8 cellular contexts compared by ENCODE assay signal in the genomic region with DNA sequence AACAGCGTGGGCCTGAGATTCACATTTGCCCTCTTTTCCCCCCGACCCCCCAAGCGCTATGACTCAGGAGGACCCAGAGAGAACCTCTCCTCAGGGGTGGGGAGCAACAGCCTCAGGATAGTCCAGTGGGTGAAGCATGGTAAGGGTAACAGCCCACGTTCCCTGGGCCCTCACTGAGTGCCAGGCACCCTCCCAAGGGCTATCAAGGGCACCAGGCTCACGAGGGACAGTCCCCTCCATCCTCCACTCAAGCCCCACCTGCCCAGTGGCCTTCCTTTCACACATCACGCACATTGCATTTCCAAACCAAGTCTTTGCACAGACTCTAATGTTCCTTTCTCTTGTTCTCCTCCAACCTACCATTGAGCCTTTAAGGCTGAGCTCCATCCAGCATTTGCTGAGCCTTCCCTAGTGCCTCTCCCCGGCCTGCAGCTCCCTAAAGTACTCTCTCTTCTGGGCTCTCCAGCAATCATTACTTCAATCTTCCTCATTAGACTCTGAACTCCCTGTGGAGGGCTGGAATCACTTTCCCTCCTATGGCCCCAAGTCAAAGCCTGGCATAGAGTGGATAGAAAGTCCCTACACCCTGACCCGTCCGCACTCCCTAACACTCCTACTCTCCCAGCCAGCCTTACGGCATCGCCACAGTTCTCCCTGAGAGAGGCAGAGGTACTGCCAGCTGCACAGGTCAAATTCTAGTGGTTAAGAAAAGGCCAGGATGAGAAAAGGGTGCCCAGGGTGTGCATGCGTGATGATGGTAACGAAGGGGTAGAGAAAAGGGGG. TPM values are rescaled to one million over a fixed set of nuclear protein-coding genes. Genes with fewer than 3 reads are reported as not detected.
DNase-seq lines count a peak whose midpoint lies in the region; ATAC-seq and TF ChIP-seq lines count a peak whose summit lies in the region.

No MANE protein-coding gene starts in this region.

- no peak for TF ChIP-seq EP300 in SK-N-SH (IDR thresholded peaks at IDR 0.05; ENCODE audit: borderline replicate concordance in 1 of 2, low read depth in 1 of 2, low read length in 1 of 2)

- DNase-seq in activated naive CD4-positive, alpha-beta T cell treated with anti-CD3 and anti-CD28 coated beads, Interleukin-2, amount 10 ng/mL, durations not matched to agents 7 days and 5 days = no peak
- DNase-seq in activated naive CD4-positive, alpha-beta T cell (lab: John Stamatoyannopoulos, UW) = no peak
- peak; percentile 54 for DNase-seq in SK-N-SH
- DNase-seq in fibroblast of peridontal ligament (ENCODE audit: extremely low read depth) = peak; percentile 12
- DNase-seq in posterior vena cava (ENCODE audit: low spot score) = peak; percentile 23

- peaks cover 59% of the 10 kb centered on the region for H3K79me2 ChIP-seq in SK-N-SH (ENCODE audit: insufficient read depth)

- H3K27me3 Mint-ChIP-seq in activated naive CD4-positive, alpha-beta T cell treated with anti-CD3 and anti-CD28 coated beads, Interleukin-2, amount 10 ng/mL, durations not matched to agents 7 days and 5 days = no peaks in the 10 kb centered on the region

- no peak for ATAC-seq in GM21423 (IDR thresholded peaks at IDR 0.05; ENCODE audit: unreplicated experiment)
- no peak for ATAC-seq in HG02938 (IDR thresholded peaks at IDR 0.05; ENCODE audit: unreplicated experiment)
- ATAC-seq in GM21367 (IDR thresholded peaks at IDR 0.05; ENCODE audit: unreplicated experiment) = no peak

- intact Hi-C loops in posterior vena cava (cut with DNase I) = no loop called here

- H3K4me2 ChIP-seq in SK-N-SH = peak overlapping the region; percentile 79

- peak overlapping the region; percentile 85 for H3K9ac ChIP-seq in SK-N-SH

- peaks cover 5 to 25% of the 10 kb centered on the region in 2 experiments; a peak in 1 of 4 replicates for H3K4me1 ChIP-seq in SK-N-SH (ENCODE audit: control insufficient read depth in 1 of 2, insufficient read depth in 2 of 2, low read depth in 1 of 2, low read length in 1 of 2)

- H3K27ac Mint-ChIP-seq in activated naive CD4-positive, alpha-beta T cell treated with anti-CD3 and anti-CD28 coated beads, Interleukin-2, amount 10 ng/mL, durations not matched to agents 7 days and 5 days = peak overlapping the region; percentile 15

- H3K4me3 ChIP-seq in SK-N-SH (ENCODE audit: low read depth in 2 of 2, low read length in 1 of 2) = peak overlapping the region; percentile 82 to 85

- H3K36me3 ChIP-seq in SK-N-SH (replicated peaks in 1 of 2; ENCODE audit: control insufficient read depth in 1 of 2, insufficient read depth in 2 of 2, low read length in 1 of 2) = peaks cover 3 to 17% of the 10 kb centered on the region in 2 experiments

- no peak for TF ChIP-seq CTCF in SK-N-SH (IDR thresholded peaks at IDR 0.05)

- H3K9me3 Mint-ChIP-seq in activated naive CD4-positive, alpha-beta T cell treated with anti-CD3 and anti-CD28 coated beads, Interleukin-2, amount 10 ng/mL, durations not matched to agents 7 days and 5 days = no peaks in the 10 kb centered on the region

- H3K4me3 Mint-ChIP-seq in activated naive CD4-positive, alpha-beta T cell treated with anti-CD3 and anti-CD28 coated beads, Interleukin-2, amount 10 ng/mL, durations not matched to agents 7 days and 5 days = peak overlapping the region; percentile 82

- no peaks in the 10 kb centered on the region for H3K9me3 ChIP-seq in SK-N-SH

- no peaks in the 10 kb centered on the region for H3K9me2 ChIP-seq in SK-N-SH

- H3K27ac ChIP-seq in SK-N-SH (ENCODE audit: low read depth in 2 of 2, low read length in 1 of 2) = peak overlapping the region in 1 of 2 experiments; percentile 70; a peak in 1 of 4 replicates

- POLR2A ChIA-PET in SK-N-SH (lab: Yijun Ruan, JAX) = interaction anchor here (2.0 kb wide), 1 partner anchor 17 kb away, joined by 4 read pairs; no protein-coding TSS in a partner anchor

- H3F3A ChIP-seq in SK-N-SH (replicated peaks; ENCODE audit: insufficient read depth) = no peaks in the 10 kb centered on the region

- H4K20me1 ChIP-seq in SK-N-SH (ENCODE audit: insufficient read depth) = peaks cover 19% of the 10 kb centered on the region

- WGBS in SK-N-SH (ENCODE audit: low lambda C conversion rate) = 54% methylated on average over 13 of the region's 13 CpGs

- CTCF ChIA-PET in activated naive CD4-positive, alpha-beta T cell treated with anti-CD3 and anti-CD28 coated beads, Interleukin-2, amount 10 ng/mL, durations not matched to agents 7 days and 5 days (lab: Charles Lee) = no interaction called here
- CTCF ChIA-PET in SK-N-SH (lab: Yijun Ruan, JAX) = interaction anchor here (1.0 to 1.8 kb wide), 3 partner anchors 333 to 372 kb away, joined by 3 to 6 read pairs (median 4); a partner anchor contains a TSS

- peaks cover 44% of the 10 kb centered on the region for H3K4me1 Mint-ChIP-seq in activated naive CD4-positive, alpha-beta T cell treated with anti-CD3 and anti-CD28 coated beads, Interleukin-2, amount 10 ng/mL, durations not matched to agents 7 days and 5 days

- peaks cover 15% of the 10 kb centered on the region for H3K36me3 Mint-ChIP-seq in activated naive CD4-positive, alpha-beta T cell treated with anti-CD3 and anti-CD28 coated beads, Interleukin-2, amount 10 ng/mL, durations not matched to agents 7 days and 5 days

- no peaks in the 10 kb centered on the region for H3K27me3 ChIP-seq in SK-N-SH (ENCODE audit: insufficient read depth)

- TF ChIP-seq RAD21 in SK-N-SH (IDR thresholded peaks at IDR 0.05; ENCODE audit: low read length) = no peak

- H2AFZ ChIP-seq in SK-N-SH (ENCODE audit: low read depth) = no peak overlapping the region

TF ChIP-seq in SK-N-SH, 30 proteins besides CTCF, POLR2A, EP300 and RAD21:
- no peak for TF ChIP-seq RFX5 (IDR thresholded peaks at IDR 0.05; ENCODE audit: low read length)
- no peak for TF ChIP-seq SMC3 (IDR thresholded peaks at IDR 0.05; ENCODE audit: low read depth, low read length)
- no peak for TF ChIP-seq RCOR1 (IDR thresholded peaks at IDR 0.05; ENCODE audit: low read length)
- TF ChIP-seq JUND (IDR thresholded peaks at IDR 0.05) = no peak
- TF ChIP-seq, protein P1, sequence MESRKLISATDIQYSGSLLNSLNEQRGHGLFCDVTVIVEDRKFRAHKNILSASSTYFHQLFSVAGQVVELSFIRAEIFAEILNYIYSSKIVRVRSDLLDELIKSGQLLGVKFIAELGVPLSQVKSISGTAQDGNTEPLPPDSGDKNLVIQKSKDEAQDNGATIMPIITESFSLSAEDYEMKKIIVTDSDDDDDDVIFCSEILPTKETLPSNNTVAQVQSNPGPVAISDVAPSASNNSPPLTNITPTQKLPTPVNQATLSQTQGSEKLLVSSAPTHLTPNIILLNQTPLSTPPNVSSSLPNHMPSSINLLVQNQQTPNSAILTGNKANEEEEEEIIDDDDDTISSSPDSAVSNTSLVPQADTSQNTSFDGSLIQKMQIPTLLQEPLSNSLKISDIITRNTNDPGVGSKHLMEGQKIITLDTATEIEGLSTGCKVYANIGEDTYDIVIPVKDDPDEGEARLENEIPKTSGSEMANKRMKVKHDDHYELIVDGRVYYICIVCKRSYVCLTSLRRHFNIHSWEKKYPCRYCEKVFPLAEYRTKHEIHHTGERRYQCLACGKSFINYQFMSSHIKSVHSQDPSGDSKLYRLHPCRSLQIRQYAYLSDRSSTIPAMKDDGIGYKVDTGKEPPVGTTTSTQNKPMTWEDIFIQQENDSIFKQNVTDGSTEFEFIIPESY (IDR thresholded peaks at IDR 0.05; ENCODE audit: borderline replicate concordance, low read depth) = no peak
- no peak for TF ChIP-seq TCF12 (IDR thresholded peaks at IDR 0.05)
- TF ChIP-seq NFIC (IDR thresholded peaks at IDR 0.05; ENCODE audit: borderline replicate concordance) = no peak
- TF ChIP-seq, protein P2, sequence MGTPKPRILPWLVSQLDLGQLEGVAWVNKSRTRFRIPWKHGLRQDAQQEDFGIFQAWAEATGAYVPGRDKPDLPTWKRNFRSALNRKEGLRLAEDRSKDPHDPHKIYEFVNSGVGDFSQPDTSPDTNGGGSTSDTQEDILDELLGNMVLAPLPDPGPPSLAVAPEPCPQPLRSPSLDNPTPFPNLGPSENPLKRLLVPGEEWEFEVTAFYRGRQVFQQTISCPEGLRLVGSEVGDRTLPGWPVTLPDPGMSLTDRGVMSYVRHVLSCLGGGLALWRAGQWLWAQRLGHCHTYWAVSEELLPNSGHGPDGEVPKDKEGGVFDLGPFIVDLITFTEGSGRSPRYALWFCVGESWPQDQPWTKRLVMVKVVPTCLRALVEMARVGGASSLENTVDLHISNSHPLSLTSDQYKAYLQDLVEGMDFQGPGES (IDR thresholded peaks at IDR 0.05; ENCODE audit: low read depth, low read length) = no peak
- TF ChIP-seq YY1 (IDR thresholded peaks at IDR 0.05; ENCODE audit: low read depth) = no peak

RNA-seq across cellular contexts. Expression of a gene that starts 1.0 kb away (rescaled TPM):
- 36.8 and 40.7 TPM in 2 replicates for polyA plus RNA-seq in SK-N-SH (2012; rRNA removed)
- 26.8 and 34.6 TPM in 2 replicates for polyA plus RNA-seq in SK-N-SH (2012; cell fraction: cytosol; rRNA removed)
- polyA plus RNA-seq in SK-N-SH (2012; cell fraction: nucleus; rRNA removed) = 25.4 and 31.4 TPM in 2 replicates
- total RNA-seq in posterior vena cava = 10 to 100 TPM; 18.8 to 29.9 TPM

RNA-seq across cellular contexts. Expression of a gene that starts 1.2 kb away (rescaled TPM):
- polyA plus RNA-seq in SK-N-SH (2012; rRNA removed) = 16.9 and 19.1 TPM in 2 replicates
- polyA plus RNA-seq in SK-N-SH (2012; cell fraction: cytosol; rRNA removed) = 6.0 and 11.3 TPM in 2 replicates
- polyA plus RNA-seq in SK-N-SH (2012; cell fraction: nucleus; rRNA removed) = 23.0 and 23.6 TPM in 2 replicates
- total RNA-seq in posterior vena cava = 1 to 10 TPM; 7.4 to 8.2 TPM

RNA-seq across cellular contexts. Expression of a gene that starts 22.3 kb away (rescaled TPM):
- 0.38 and 0.54 TPM in 2 replicates for polyA plus RNA-seq in SK-N-SH (2012; rRNA removed)
- polyA plus RNA-seq in SK-N-SH (2012; cell fraction: cytosol; rRNA removed) = 0.04 and 0.10 TPM in 2 replicates
- polyA plus RNA-seq in SK-N-SH (2012; cell fraction: nucleus; rRNA removed) = 3.8 and 6.8 TPM in 2 replicates
- total RNA-seq in posterior vena cava = under 1 TPM; 0.67 to 0.69 TPM

RNA-seq across cellular contexts. Expression of a gene that starts 59.3 kb away (rescaled TPM):
- polyA plus RNA-seq in SK-N-SH (2012; rRNA removed) = 48.4 and 55.2 TPM in 2 replicates
- 46.5 and 53.8 TPM in 2 replicates for polyA plus RNA-seq in SK-N-SH (2012; cell fraction: cytosol; rRNA removed)
- 44.5 and 50.9 TPM in 2 replicates for polyA plus RNA-seq in SK-N-SH (2012; cell fraction: nucleus; rRNA removed)
- 10 to 100 TPM; 20.3 to 24.3 TPM for total RNA-seq in posterior vena cava

RNA-seq across cellular contexts. Expression of a gene that starts 59.6 kb away (rescaled TPM):
- 55.9 and 87.6 TPM in 2 replicates for polyA plus RNA-seq in SK-N-SH (2012; rRNA removed)
- polyA plus RNA-seq in SK-N-SH (2012; cell fraction: cytosol; rRNA removed) = 33.2 and 46.1 TPM in 2 replicates
- 103 and 125 TPM in 2 replicates for polyA plus RNA-seq in SK-N-SH (2012; cell fraction: nucleus; rRNA removed)
- total RNA-seq in posterior vena cava = 10 to 100 TPM; 31.8 to 32.0 TPM

Comparison
In these comparisons a context has a peak if more than half of its experiments do, and no peak if none do; other contexts are left out.
1. DNase-seq: peak in SK-N-SH (single experiment), fibroblast of peridontal ligament (single experiment) and posterior vena cava (single experiment); none in activated naive CD4-positive, alpha-beta T cell treated with anti-CD3 and anti-CD28 coated beads, Interleukin-2, amount 10 ng/mL, durations not matched to agents 7 days and 5 days (single experiment) and activated naive CD4-positive, alpha-beta T cell (0 of 4).